ENCODE assay signal across 8 cellular contexts in the genomic region with DNA sequence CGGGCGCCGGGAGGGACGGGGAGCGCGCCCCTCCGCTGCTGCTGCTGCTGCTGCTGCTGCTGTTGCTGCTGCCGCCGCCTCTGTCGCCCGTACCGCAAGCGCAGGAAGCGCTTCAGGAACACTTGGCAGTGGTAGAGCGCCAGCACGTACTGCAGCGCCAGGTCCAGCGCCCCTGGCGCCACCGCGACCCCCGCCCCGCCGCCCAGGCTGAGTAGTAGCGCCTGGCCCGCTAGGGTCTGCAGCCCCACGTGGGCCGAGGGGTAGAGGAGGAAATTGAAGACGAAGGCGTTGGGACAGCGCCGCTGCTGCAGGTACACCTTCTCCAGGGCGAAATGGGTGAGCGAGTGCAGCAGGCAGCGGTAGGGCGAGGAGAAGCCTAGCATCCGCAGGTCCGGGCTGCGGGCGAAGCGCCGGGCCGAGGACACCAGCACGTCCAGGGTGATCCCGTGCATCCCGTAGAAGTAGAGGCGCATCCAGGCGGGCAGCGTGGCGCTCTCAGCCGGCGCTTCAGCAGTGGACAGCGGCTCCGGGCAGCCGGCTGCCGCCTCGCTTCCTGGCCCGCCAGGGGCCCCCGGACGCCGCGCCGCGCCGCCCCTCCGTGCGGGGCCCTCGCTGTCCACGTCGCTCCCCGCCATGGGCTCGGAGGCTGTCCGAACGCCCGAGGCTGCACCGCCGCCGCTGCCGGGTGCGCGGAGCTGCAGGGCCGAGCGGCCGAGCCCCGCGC. TPM values are rescaled to one million over a fixed set of nuclear protein-coding genes. Genes with fewer than 3 reads are reported as not detected.
DNase-seq lines count a peak whose midpoint lies in the region; ATAC-seq and TF ChIP-seq lines count a peak whose summit lies in the region.

TMEM229A (minus strand) TSS at position 699 of the 724 bp plus-strand sequence; CDS start at position 635, 64 bp downstream.

- no peaks in the 10 kb centered on the region for H4K20me1 ChIP-seq in BLaER1

- intact Hi-C loops in body of pancreas (cut with DNase I) (no loop called here), sigmoid colon (cut with DNase I) (no loop called here)

- 0 to 1% methylated on average over 7 to 75 of the region's 86 CpGs for WGBS in body of pancreas, 2 donors
- 1% methylated on average over 86 of the region's 86 CpGs for WGBS in sigmoid colon, 2 donors

- H3K4me2 ChIP-seq in BLaER1, result no peak within 1 kb of the TSS

- H3K4me3 ChIP-seq in BLaER1, result 0 out of 2 replicates have a peak within 1 kb of the TSS, but pooled peaks have one; percentile 22
- H3K4me3 ChIP-seq in body of pancreas, result peak within 1 kb of the TSS; percentile 23 to 45
- peak within 1 kb of the TSS; percentile 68 for H3K4me3 ChIP-seq in iPS-18a (ENCODE audit: low read length)
- peak within 1 kb of the TSS; percentile 13 to 52 (median 42) for H3K4me3 ChIP-seq in sigmoid colon

- no peaks in the 10 kb centered on the region for H3K4me1 ChIP-seq in BLaER1
- peaks cover 25% of the 10 kb centered on the region for H3K4me1 ChIP-seq in body of pancreas
- peaks cover 5% of the 10 kb centered on the region for H3K4me1 ChIP-seq in iPS-18a (ENCODE audit: control insufficient read depth, low read depth, low read length)
- H3K4me1 ChIP-seq in sigmoid colon, result peaks cover 2 to 22% (median 19%) of the 10 kb centered on the region in 4 donors

- H3K36me3 ChIP-seq in BLaER1 (no peaks in the 10 kb centered on the region), body of pancreas (replicated peaks in 1 of 2; ENCODE audit: insufficient read depth in 1 of 2, low read depth in 2 of 2) (no peaks in the 10 kb centered on the region), iPS-18a (ENCODE audit: control insufficient read depth, low read depth, low read length) (no peaks in the 10 kb centered on the region), sigmoid colon (no peaks in the 10 kb centered on the region)

- DNase-seq in NCI-H2196 treated with DMSO at 0.1 percent for 48 hours (lab: John Stamatoyannopoulos, UW; ENCODE audit: unreplicated experiment) (peak; percentile 1), body of pancreas (peak; percentile 22 to 59 (median 39)), sigmoid colon (peak; percentile 61), activated gamma-delta T cell (lab: John Stamatoyannopoulos, UW) (no peak)
- DNase-seq in effector CD8-positive, alpha-beta T cell (lab: John Stamatoyannopoulos, UW), result no peak

- no peak for TF ChIP-seq POLR2A in body of pancreas (IDR thresholded peaks at IDR 0.05)
- TF ChIP-seq POLR2A in sigmoid colon (IDR thresholded peaks at IDR 0.05), result no peak

- no peak for TF ChIP-seq EP300 in sigmoid colon (IDR thresholded peaks at IDR 0.05)

- ATAC-seq in GM19351 (IDR thresholded peaks at IDR 0.05; ENCODE audit: unreplicated experiment), result peak; percentile 51
- ATAC-seq in body of pancreas, result peak; percentile 73

- H3K9me3 ChIP-seq in BLaER1 (peaks cover 20% of the 10 kb centered on the region), body of pancreas (no peaks in the 10 kb centered on the region), iPS-18a (ENCODE audit: control insufficient read depth, low read depth, low read length) (no peaks in the 10 kb centered on the region), sigmoid colon (no peaks in the 10 kb centered on the region)

- H3K9ac ChIP-seq in BLaER1 (no peak within 1 kb of the TSS), iPS-18a (ENCODE audit: low read length) (peak within 1 kb of the TSS; percentile 25)

- no peak for TF ChIP-seq CTCF in body of pancreas (IDR thresholded peaks at IDR 0.05)
- TF ChIP-seq CTCF in sigmoid colon (IDR thresholded peaks at IDR 0.05), result no peak

- H3K27ac ChIP-seq in BLaER1, result no peak within 1 kb of the TSS
- peak within 1 kb of the TSS in 1 of 4 donors; percentile 15 for H3K27ac ChIP-seq in body of pancreas
- H3K27ac ChIP-seq in iPS-18a (ENCODE audit: low read length), result no peak within 1 kb of the TSS
- peak within 1 kb of the TSS in 1 of 4 donors; percentile 23 for H3K27ac ChIP-seq in sigmoid colon

- no peaks in the 10 kb centered on the region for H3K27me3 ChIP-seq in BLaER1
- peaks cover 0 to 6% of the 10 kb centered on the region in 2 donors for H3K27me3 ChIP-seq in body of pancreas
- H3K27me3 ChIP-seq in iPS-18a (ENCODE audit: control insufficient read depth, insufficient read depth, low read length), result peaks cover 41% of the 10 kb centered on the region
- H3K27me3 ChIP-seq in sigmoid colon, result peaks cover 9 to 60% (median 39%) of the 10 kb centered on the region in 3 donors

RNA-seq across cellular contexts. Expression of gene TMEM229A, which starts in this region (rescaled TPM):
- total RNA-seq in body of pancreas (not detected), sigmoid colon (under 1 TPM in 1 of 4 donors, not detected in 3; 0.71 TPM)
- under 1 TPM in 1 of 3 donors, not detected in 2; 0.03 TPM for polyA plus RNA-seq in sigmoid colon

Comparison
In these comparisons a context has a peak if more than half of its experiments do, and no peak if none do; other contexts are left out.
1. Peak in DNase-seq, ATAC-seq and H3K4me3 ChIP-seq in body of pancreas; RNA of the gene not detected or under 1 TPM.
2. Peak in DNase-seq and H3K4me3 ChIP-seq in sigmoid colon; RNA of the gene not detected or under 1 TPM.